ENCODE assay signal across 1 cellular context in genomic region chr9:5510360-5510931, GRCh38.
TF ChIP-seq lines count a peak whose summit lies in the region.

Gene PDCD1LG2, plus strand, starts transcription at chr9:5510531. Its CDS starts 12,016 bp downstream, at chr9:5522547.

TF ChIP-seq in liver, 16 proteins besides CTCF, POLR2A, EP300 and RAD21:
- TF ChIP-seq ZBTB33 (IDR thresholded peaks at IDR 0.05) (no peak), JUND (IDR thresholded peaks at IDR 0.05) (peak in 1 of 2 donors; percentile 21)
- TF ChIP-seq, protein P1, sequence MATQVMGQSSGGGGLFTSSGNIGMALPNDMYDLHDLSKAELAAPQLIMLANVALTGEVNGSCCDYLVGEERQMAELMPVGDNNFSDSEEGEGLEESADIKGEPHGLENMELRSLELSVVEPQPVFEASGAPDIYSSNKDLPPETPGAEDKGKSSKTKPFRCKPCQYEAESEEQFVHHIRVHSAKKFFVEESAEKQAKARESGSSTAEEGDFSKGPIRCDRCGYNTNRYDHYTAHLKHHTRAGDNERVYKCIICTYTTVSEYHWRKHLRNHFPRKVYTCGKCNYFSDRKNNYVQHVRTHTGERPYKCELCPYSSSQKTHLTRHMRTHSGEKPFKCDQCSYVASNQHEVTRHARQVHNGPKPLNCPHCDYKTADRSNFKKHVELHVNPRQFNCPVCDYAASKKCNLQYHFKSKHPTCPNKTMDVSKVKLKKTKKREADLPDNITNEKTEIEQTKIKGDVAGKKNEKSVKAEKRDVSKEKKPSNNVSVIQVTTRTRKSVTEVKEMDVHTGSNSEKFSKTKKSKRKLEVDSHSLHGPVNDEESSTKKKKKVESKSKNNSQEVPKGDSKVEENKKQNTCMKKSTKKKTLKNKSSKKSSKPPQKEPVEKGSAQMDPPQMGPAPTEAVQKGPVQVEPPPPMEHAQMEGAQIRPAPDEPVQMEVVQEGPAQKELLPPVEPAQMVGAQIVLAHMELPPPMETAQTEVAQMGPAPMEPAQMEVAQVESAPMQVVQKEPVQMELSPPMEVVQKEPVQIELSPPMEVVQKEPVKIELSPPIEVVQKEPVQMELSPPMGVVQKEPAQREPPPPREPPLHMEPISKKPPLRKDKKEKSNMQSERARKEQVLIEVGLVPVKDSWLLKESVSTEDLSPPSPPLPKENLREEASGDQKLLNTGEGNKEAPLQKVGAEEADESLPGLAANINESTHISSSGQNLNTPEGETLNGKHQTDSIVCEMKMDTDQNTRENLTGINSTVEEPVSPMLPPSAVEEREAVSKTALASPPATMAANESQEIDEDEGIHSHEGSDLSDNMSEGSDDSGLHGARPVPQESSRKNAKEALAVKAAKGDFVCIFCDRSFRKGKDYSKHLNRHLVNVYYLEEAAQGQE (IDR thresholded peaks at IDR 0.05), result no peak
TF ChIP-seq in liver: peak in this region for 1.
